In the genomic region with DNA sequence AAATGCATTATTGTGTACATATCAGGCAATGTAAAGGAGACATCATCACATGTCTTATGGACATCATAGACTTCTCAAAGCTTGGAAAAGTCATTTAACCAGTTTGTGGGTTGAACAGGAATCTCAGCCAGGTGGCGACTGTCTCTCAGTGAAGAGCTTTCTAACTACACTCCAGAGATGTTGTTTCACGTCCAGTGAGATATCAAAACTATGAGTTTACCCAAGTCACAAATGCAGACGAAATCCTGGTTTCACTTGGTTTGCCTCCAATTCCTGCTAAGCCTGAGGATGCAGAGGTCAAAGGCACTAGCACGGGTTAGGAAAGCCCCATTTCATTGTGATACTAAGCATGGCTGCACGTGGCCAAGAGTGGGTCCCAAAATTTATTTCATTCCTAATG, we compare ENCODE assay signal across 33 cellular contexts.
"Had no signal": no experiment of that assay in that cellular context is flagged by ENCODE, and none has a peak within 500 bp of the region (broad histone marks: within the 10 kb centered on the region; RNA-seq: fewer than 3 reads in every experiment).

No MANE protein-coding gene starts in this region.

- H3K36me3 ChIP-seq: ascending aorta, cardiac muscle cell, WERI-Rb-1 had no signal

- FAIRE-seq: bronchial epithelial cell, TTC549 had no signal

- ATAC-seq: activated CD4-positive, alpha-beta T cell treated with anti-CD3 and anti-CD28 coated beads for 36 hours; activated CD4-positive, CD25-positive, alpha-beta regulatory T cell treated with anti-CD3 and anti-CD28 coated beads, Interleukin-2, amount 50 U/mL, for 24 hours; activated CD8-positive, alpha-beta memory T cell treated with anti-CD3 and anti-CD28 coated beads, Interleukin-2, amount 10 ng/mL, durations not matched to agents 7 days and 5 days; activated CD8-positive, alpha-beta T cell treated with anti-CD3 and anti-CD28 coated beads, Interleukin-2, amount 10 ng/mL, durations not matched to agents 7 days and 5 days; activated naive CD8-positive, alpha-beta T cell treated with anti-CD3 and anti-CD28 coated beads, Interleukin-2, amount 50 U/mL, for 24 hours; WTC11 had no signal

- H3K27ac ChIP-seq: ascending aorta, cardiac muscle cell, WERI-Rb-1 had no signal

- H3K4me1 ChIP-seq: ascending aorta had no signal

- H3K4me3 ChIP-seq: ascending aorta, cardiac muscle cell had no signal

- DNase-seq: activated CD4-positive, alpha-beta memory T cell treated with anti-CD3 and anti-CD28 coated beads, Interleukin-2, amount 10 ng/mL, durations not matched to agents 7 days and 5 days; activated CD4-positive, alpha-beta T cell treated with anti-CD3 and anti-CD28 coated beads for 1 hour; activated CD4-positive, alpha-beta T cell treated with anti-CD3 and anti-CD28 coated beads for 36 hours; activated CD4-positive, alpha-beta T cell treated with anti-CD3 and anti-CD28 coated beads for 48 hours; activated CD4-positive, alpha-beta T cell treated with anti-CD3 and anti-CD28 coated beads, Interleukin-2, amount 10 ng/mL, durations not matched to agents 7 days and 5 days; activated CD4-positive, alpha-beta T cell treated with anti-CD3 and anti-CD28 coated beads, Interleukin-2, amount 50 U/mL, for 48 hours; activated CD4-positive, CD25-positive, alpha-beta regulatory T cell; activated CD8-positive, alpha-beta memory T cell treated with anti-CD3 and anti-CD28 coated beads for 24 hours; activated CD8-positive, alpha-beta memory T cell treated with anti-CD3 and anti-CD28 coated beads, Interleukin-2, amount 10 ng/mL, durations not matched to agents 7 days and 5 days; activated CD8-positive, alpha-beta memory T cell treated with anti-CD3 and anti-CD28 coated beads, Interleukin-2, amount 50 U/mL, for 48 hours; activated CD8-positive, alpha-beta T cell treated with anti-CD3 and anti-CD28 coated beads, Interleukin-2, amount 10 ng/mL, durations not matched to agents 7 days and 5 days; activated effector memory CD4-positive, alpha-beta T cell treated with Interleukin-2 at 50 U/mL for 16 hours; activated gamma-delta T cell; activated naive CD4-positive, alpha-beta T cell treated with anti-CD3 and anti-CD28 coated beads, Interleukin-2, amount 10 ng/mL, durations not matched to agents 7 days and 5 days; activated naive CD4-positive, alpha-beta T cell treated with Interleukin-2 at 50 U/mL for 16 hours; activated naive CD8-positive, alpha-beta T cell treated with anti-CD3 and anti-CD28 coated beads, Interleukin-2, amount 10 ng/mL, durations not matched to agents 7 days and 5 days; activated naive CD8-positive, alpha-beta T cell treated with anti-CD3 and anti-CD28 coated beads, Interleukin-2, amount 50 U/mL, for 24 hours; activated T-cell treated with anti-CD3 and anti-CD28 coated beads, Interleukin-2, amount 50 U/mL, for 24 hours; activated T-cell treated with anti-CD3 and anti-CD28 coated beads, Interleukin-2, amount 50 U/mL, for 48 hours; amygdala; anterior cingulate cortex; caudate nucleus; cerebellar nuclear complex; T-helper 1 cell; T-helper 2 cell; T-helper 9 cell; WERI-Rb-1 had no signal

- H3K27me3 ChIP-seq: ascending aorta, cardiac muscle cell had no signal

- H3K9me3 ChIP-seq: ascending aorta had no signal
